ENCODE assay signal across 8 cellular contexts in genomic region chr11:64284048-64284961, GRCh38. TPM values are rescaled to one million over a fixed set of nuclear protein-coding genes. Genes with fewer than 3 reads are reported as not detected.
DNase-seq lines count a peak whose midpoint lies in the region; ATAC-seq, FAIRE-seq and TF ChIP-seq lines count a peak whose summit lies in the region.

TSS of gene BAD (minus strand) at chr11:64284665. CDS start at chr11:64284368, 297 bp downstream.

- peak within 1 kb of the TSS; percentile 42 to 49 (median 44) for H3K4me3 ChIP-seq in endothelial cell of umbilical vein (replicated peaks in 1 of 3; ENCODE audit: insufficient read depth in 1 of 3, low read depth in 1 of 3, low read length in 3 of 3)

- peak within 1 kb of the TSS; percentile 75 for H2AFZ ChIP-seq in endothelial cell of umbilical vein (ENCODE audit: low read depth, low read length)

- peak within 1 kb of the TSS; percentile 89 to 96 (median 95) for H3K4me3 Mint-ChIP-seq in IgD-negative memory B cell

- peak within 1 kb of the TSS; percentile 54 for H3K9ac ChIP-seq in endothelial cell of umbilical vein (replicated peaks; ENCODE audit: extremely low read depth, insufficient read depth, low read length)

- peaks cover 11% of the 10 kb centered on the region for H3K4me1 ChIP-seq in endothelial cell of umbilical vein (ENCODE audit: control insufficient read depth, extremely low read depth, insufficient read depth, low read length)

- TF ChIP-seq CTCF in endothelial cell of umbilical vein (IDR thresholded peaks at IDR 0.05; ENCODE audit: extremely low read depth in 1 of 2, insufficient read depth in 1 of 2, low read depth in 1 of 2, low read length in 2 of 2), result no peak

- H4K20me1 ChIP-seq in endothelial cell of umbilical vein (replicated peaks; ENCODE audit: control insufficient read depth, extremely low read depth, insufficient read depth, low read length), result no peaks in the 10 kb centered on the region

- POLR2A ChIA-PET in endothelial cell of umbilical vein (lab: Charles Lee), result interaction anchor here (1.0 kb wide), 1 partner anchor 13 kb away, joined by 3 read pairs; no protein-coding TSS in a partner anchor

- H3K9me1 ChIP-seq in endothelial cell of umbilical vein (replicated peaks; ENCODE audit: control insufficient read depth, extremely low read depth, insufficient read depth, low read length), result no peaks in the 10 kb centered on the region

- CTCF ChIA-PET in endothelial cell of umbilical vein (lab: Charles Lee), result interaction anchor here (0.7 to 3.5 kb wide), 12 partner anchors 13 to 99 kb away, joined by 3 to 26 read pairs (median 6); partner anchors contain the start of genes CATSPERZ, PRDX5, STIP1 and TRMT112

- peak within 1 kb of the TSS; percentile 60 for H3K4me2 ChIP-seq in endothelial cell of umbilical vein (ENCODE audit: insufficient read depth, low read length)

- H3K79me2 ChIP-seq in endothelial cell of umbilical vein (ENCODE audit: control insufficient read depth, insufficient read depth, low read length), result peaks cover 2% of the 10 kb centered on the region

- H3K27me3 ChIP-seq in endothelial cell of umbilical vein (ENCODE audit: control insufficient read depth in 2 of 2, insufficient read depth in 2 of 2, low read length in 2 of 2), result no peaks in the 10 kb centered on the region

- H3K9me3 Mint-ChIP-seq in IgD-negative memory B cell, result no peaks in the 10 kb centered on the region

- peaks cover 0 to 5% of the 10 kb centered on the region in 2 experiments for H3K36me3 ChIP-seq in endothelial cell of umbilical vein (ENCODE audit: control insufficient read depth in 2 of 2, extremely low read depth in 1 of 2, insufficient read depth in 2 of 2, low read length in 2 of 2)

- intact Hi-C loops in endothelial cell of umbilical vein (cut with micrococcal nuclease), result loop anchor here (2.0 kb wide), 2 partner anchors 20 to 38 kb away; partner anchors contain the start of genes ESRRA and PPP1R14B

- peaks cover 3 to 10% (median 7%) of the 10 kb centered on the region in 3 donors for H3K4me1 Mint-ChIP-seq in IgD-negative memory B cell

- peak within 1 kb of the TSS; percentile 99 to 100 (median 99) for H3K27ac Mint-ChIP-seq in IgD-negative memory B cell

- peak within 1 kb of the TSS; percentile 35 for H3K27ac ChIP-seq in endothelial cell of umbilical vein (ENCODE audit: insufficient read depth, low read depth, low read length)

- ATAC-seq in GM21529 (IDR thresholded peaks at IDR 0.05; ENCODE audit: unreplicated experiment), result peak; percentile 83

- no peaks in the 10 kb centered on the region for H3K9me3 ChIP-seq in endothelial cell of umbilical vein (replicated peaks; ENCODE audit: control insufficient read depth, insufficient read depth, low read length)

- peak; percentile 52 for TF ChIP-seq POLR2A in endothelial cell of umbilical vein (IDR thresholded peaks at IDR 0.05; ENCODE audit: low read depth, low read length)

- dilution Hi-C loops in endothelial cell of umbilical vein (cut with MboI; ENCODE audit: extremely low pct_ligation_motif_present, low sequenced_read_pairs), result no loop called here

- TSS peak; percentile 38 for BruUV-seq in endothelial cell of umbilical vein (replicated peaks; lab: Mats Ljungman, UMichigan)

- H3K27me3 Mint-ChIP-seq in IgD-negative memory B cell, result no peaks in the 10 kb centered on the region

- FAIRE-seq in endothelial cell of umbilical vein (lab: Jason Lieb, UNC), result peak; percentile 95

- peaks cover 2% of the 10 kb centered on the region for H3K36me3 Mint-ChIP-seq in IgD-negative memory B cell

- DNase-seq in DMS 273 treated with DMSO at 0.1 percent for 48 hours (lab: John Stamatoyannopoulos, UW) (peak; percentile 53), OCI-M1 (lab: John Stamatoyannopoulos, UW) (peak; percentile 97), activated T-cell treated with anti-CD3 and anti-CD28 coated beads for 24 hours (ENCODE audit: low read depth) (peak; percentile 90), endothelial cell of umbilical vein (ENCODE audit: low read depth, low spot score) (peak; percentile 91), middle frontal gyrus (ENCODE audit: extremely low spot score, low spot score) (peak; percentile 92)
- peak; percentile 82 to 87 for DNase-seq in stimulated activated CD8-positive, alpha-beta memory T cell treated with anti-CD3 and anti-CD28 coated beads, Interleukin-2, amount 100 ng/mL, for 1 hour (ENCODE audit: low read depth in 2 of 2)

TF ChIP-seq in endothelial cell of umbilical vein, 7 proteins besides CTCF, POLR2A, EP300 and RAD21:
- TF ChIP-seq MYC (IDR thresholded peaks at IDR 0.05; ENCODE audit: low read depth, low read length) (no peak), FOS (IDR thresholded peaks at IDR 0.05; ENCODE audit: borderline replicate concordance, insufficient read depth, low read length) (no peak), EZH2 (IDR thresholded peaks at IDR 0.05; ENCODE audit: borderline replicate concordance, low read depth, low read length, severe bottlenecking) (no peak), POLR2AphosphoS5 (IDR thresholded peaks at IDR 0.05; ENCODE audit: insufficient read depth, low read depth, low read length) (peak; percentile 66)

RNA-seq across cellular contexts. Expression of gene BAD, which starts in this region (rescaled TPM):
- polyA plus RNA-seq in IgD-negative memory B cell, result 53.2 TPM
- total RNA-seq in endothelial cell of umbilical vein, result 61.6 and 65.3 TPM in 2 replicates
- polyA plus RNA-seq in endothelial cell of umbilical vein, result 88.0 and 100 TPM in 2 replicates
- 60.3 and 86.4 TPM in 2 replicates for polyA plus RNA-seq in endothelial cell of umbilical vein (2011; cell fraction: cytosol; rRNA removed)
- polyA plus RNA-seq in endothelial cell of umbilical vein (2011; cell fraction: nucleus; rRNA removed), result 21.1 and 25.9 TPM in 2 replicates
- 45.1 and 63.2 TPM in 2 replicates for polyA plus RNA-seq in endothelial cell of umbilical vein (2012)
- 12.9 and 14.2 TPM in 2 replicates for polyA minus RNA-seq in endothelial cell of umbilical vein
- polyA minus RNA-seq in endothelial cell of umbilical vein (2011; cell fraction: cytosol; rRNA and poly(A)+ RNA removed), result 4.3 TPM
- polyA minus RNA-seq in endothelial cell of umbilical vein (2011; cell fraction: nucleus; rRNA and poly(A)+ RNA removed), result 2.9 and 9.7 TPM in 2 replicates

Comparison
In these comparisons a context has a peak if more than half of its experiments do, and no peak if none do; other contexts are left out.
1. Peak in every context shown above with its lines: DNase-seq, ATAC-seq, H3K4me3 ChIP-seq and H3K27ac ChIP-seq.